In genomic region chr1:234600418-234601216, GRCh38 we compare ENCODE assay signal across 8 cellular contexts. TPM values are rescaled to one million over a fixed set of nuclear protein-coding genes. Genes with fewer than 3 reads are reported as not detected.
DNase-seq lines count a peak whose midpoint lies in the region; ATAC-seq and TF ChIP-seq lines count a peak whose summit lies in the region.

No MANE protein-coding gene starts in this region.

- no peak for TF ChIP-seq CTCF in body of pancreas (IDR thresholded peaks at IDR 0.05)

- intact Hi-C loops in body of pancreas (cut with DNase I): no loop called here

- H3K4me1 ChIP-seq in BLaER1 treated with 17β-estradiol and CSF1 and Interleukin-3, amounts not matched to agents 10 nM and 100 nM: peaks cover 37 to 53% (median 45%) of the 10 kb centered on the region in 10 experiments
- H3K4me1 ChIP-seq in body of pancreas: peaks cover 55% of the 10 kb centered on the region

- H3K4me1 Mint-ChIP-seq in stimulated activated naive CD8-positive, alpha-beta T cell treated with anti-CD3 and anti-CD28 coated beads, Interleukin-15, amount 100 ng/mL, for 72 hours: peaks cover 39% of the 10 kb centered on the region

- TF ChIP-seq POLR2A in body of pancreas (IDR thresholded peaks at IDR 0.05): peak in 1 of 3 donors; percentile 36

- peak; percentile 2 for ATAC-seq in GM19035 (IDR thresholded peaks at IDR 0.05; ENCODE audit: unreplicated experiment)
- ATAC-seq in body of pancreas: peak; percentile 38
- peak; percentile 27 for ATAC-seq in stimulated activated naive CD8-positive, alpha-beta T cell treated with anti-CD3 and anti-CD28 coated beads, Interleukin-15, amount 100 ng/mL, for 72 hours
- ATAC-seq in HG02678 (IDR thresholded peaks at IDR 0.05; ENCODE audit: unreplicated experiment): no peak
- no peak for ATAC-seq in HG03521 (IDR thresholded peaks at IDR 0.05; ENCODE audit: unreplicated experiment)

- peaks cover 0 to 50% (median 19%) of the 10 kb centered on the region in 11 experiments; a peak in 15 of 22 replicates for H4K20me1 ChIP-seq in BLaER1 treated with 17β-estradiol and CSF1 and Interleukin-3, amounts not matched to agents 10 nM and 100 nM

- peak overlapping the region; percentile 76 to 96 (median 89) for H3K4me2 ChIP-seq in BLaER1 treated with 17β-estradiol and CSF1 and Interleukin-3, amounts not matched to agents 10 nM and 100 nM

- peak overlapping the region; percentile 38 to 100 (median 99); a peak in 21 of 22 replicates for H3K27ac ChIP-seq in BLaER1 treated with 17β-estradiol and CSF1 and Interleukin-3, amounts not matched to agents 10 nM and 100 nM
- peak overlapping the region; percentile 95 to 100 (median 100) for H3K27ac ChIP-seq in body of pancreas

- peak overlapping the region; percentile 88 to 94 for H3K4me3 Mint-ChIP-seq in stimulated activated naive CD8-positive, alpha-beta T cell treated with anti-CD3 and anti-CD28 coated beads, Interleukin-15, amount 100 ng/mL, for 72 hours

- H3K9ac ChIP-seq in BLaER1 treated with 17β-estradiol and CSF1 and Interleukin-3, amounts not matched to agents 10 nM and 100 nM: peak overlapping the region; percentile 75 to 100 (median 100)

- H3K9me3 Mint-ChIP-seq in stimulated activated naive CD8-positive, alpha-beta T cell treated with anti-CD3 and anti-CD28 coated beads, Interleukin-15, amount 100 ng/mL, for 72 hours: peaks cover 11 to 13% of the 10 kb centered on the region in 2 donors

- DNase-seq in NCI-H446 treated with DMSO at 0.1 percent for 48 hours (lab: John Stamatoyannopoulos, UW) (peak; percentile 83), body of pancreas (peak in 3 of 4 donors; percentile 62 to 81 (median 74)), kidney glomerular epithelial cell (lab: John Stamatoyannopoulos, UW) (peak; percentile 47)
- peak; percentile 25 to 30 for DNase-seq in stimulated activated naive CD8-positive, alpha-beta T cell treated with anti-CD3 and anti-CD28 coated beads, Interleukin-15, amount 100 ng/mL, for 72 hours

- peak overlapping the region; percentile 53 to 99 (median 91) for H3K4me3 ChIP-seq in BLaER1 treated with 17β-estradiol and CSF1 and Interleukin-3, amounts not matched to agents 10 nM and 100 nM
- H3K4me3 ChIP-seq in body of pancreas: no peak overlapping the region

- 1% methylated on average over 11 of the region's 11 CpGs for WGBS in body of pancreas, 2 donors

- no peaks in the 10 kb centered on the region for H3K27me3 Mint-ChIP-seq in stimulated activated naive CD8-positive, alpha-beta T cell treated with anti-CD3 and anti-CD28 coated beads, Interleukin-15, amount 100 ng/mL, for 72 hours

- peak overlapping the region; percentile 91 to 92 for H3K27ac Mint-ChIP-seq in stimulated activated naive CD8-positive, alpha-beta T cell treated with anti-CD3 and anti-CD28 coated beads, Interleukin-15, amount 100 ng/mL, for 72 hours

- H3K27me3 ChIP-seq in BLaER1 treated with 17β-estradiol and CSF1 and Interleukin-3, amounts not matched to agents 10 nM and 100 nM: no peaks in the 10 kb centered on the region
- no peaks in the 10 kb centered on the region for H3K27me3 ChIP-seq in body of pancreas

- peaks cover 2 to 19% (median 9%) of the 10 kb centered on the region in 11 experiments; a peak in 20 of 22 replicates for H3K9me3 ChIP-seq in BLaER1 treated with 17β-estradiol and CSF1 and Interleukin-3, amounts not matched to agents 10 nM and 100 nM (replicated peaks in 1 of 11)
- no peaks in the 10 kb centered on the region for H3K9me3 ChIP-seq in body of pancreas

- peaks cover 27 to 63% (median 45%) of the 10 kb centered on the region in 11 experiments; a peak in 21 of 22 replicates for H3K36me3 ChIP-seq in BLaER1 treated with 17β-estradiol and CSF1 and Interleukin-3, amounts not matched to agents 10 nM and 100 nM
- H3K36me3 ChIP-seq in body of pancreas (replicated peaks in 1 of 2; ENCODE audit: insufficient read depth in 1 of 2, low read depth in 2 of 2): no peaks in the 10 kb centered on the region

RNA-seq across cellular contexts. Expression of gene IRF2BP2, which starts 9.4 kb away (rescaled TPM):
- 10 to 100 TPM; 82.7 to 83.3 TPM for total RNA-seq in body of pancreas

Comparison
In these comparisons a context has a peak if more than half of its experiments do, and no peak if none do; other contexts are left out.
1. H3K4me3 ChIP-seq: peak in BLaER1 treated with 17β-estradiol and CSF1 and Interleukin-3, amounts not matched to agents 10 nM and 100 nM (10 of 10); none in body of pancreas (0 of 2).
2. ATAC-seq: peak in GM19035 (single experiment), body of pancreas (single experiment) and stimulated activated naive CD8-positive, alpha-beta T cell treated with anti-CD3 and anti-CD28 coated beads, Interleukin-15, amount 100 ng/mL, for 72 hours (single experiment); none in HG02678 (single experiment) and HG03521 (single experiment).
3. DNase-seq: peak in every context shown above with its lines; median percentile 83 in NCI-H446 treated with DMSO at 0.1 percent for 48 hours; 74 in body of pancreas; 47 in kidney glomerular epithelial cell; 28 in stimulated activated naive CD8-positive, alpha-beta T cell treated with anti-CD3 and anti-CD28 coated beads, Interleukin-15, amount 100 ng/mL, for 72 hours.